1 cellular context compared by ENCODE assay signal in the genomic region with DNA sequence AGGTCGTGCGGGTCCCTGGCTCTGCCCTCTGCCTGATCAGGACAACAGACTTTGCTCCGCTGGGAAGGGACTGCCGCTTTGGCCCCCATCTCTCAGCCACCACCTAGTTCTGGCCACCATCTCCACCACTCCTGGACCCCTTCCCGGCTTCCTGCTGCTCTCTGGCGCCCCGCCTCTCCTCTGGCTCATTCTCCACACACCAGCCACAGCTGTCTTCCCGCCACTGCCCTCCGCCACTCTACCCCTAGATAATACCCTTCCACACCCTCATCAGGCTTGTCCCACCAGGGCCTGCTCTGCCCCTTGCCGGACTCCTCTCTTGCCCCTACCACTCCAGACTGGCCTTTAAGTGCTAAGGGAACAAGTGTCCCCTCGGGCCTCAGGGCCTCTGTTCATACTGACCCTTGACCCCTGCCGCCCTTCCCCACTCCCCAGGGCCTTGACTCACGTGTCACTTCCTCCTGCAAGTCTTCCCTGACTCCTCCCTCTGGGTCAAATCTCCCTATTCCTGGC.
TF ChIP-seq lines count a peak whose summit lies in the region.

No MANE protein-coding gene starts in this region.

TF ChIP-seq in HepG2, 621 proteins besides CTCF, POLR2A, EP300 and RAD21 (continued from another document and continues in another):
- TF ChIP-seq ZNF646 (CRISPR knock-in tag; IDR thresholded peaks at IDR 0.05) (no peak), HHEX (CRISPR knock-in tag; IDR thresholded peaks at IDR 0.05) (no peak), NONO (IDR thresholded peaks at IDR 0.05) (no peak), NONO (CRISPR knock-in tag; conservative IDR thresholded peaks at IDR 0.05) (no peak), GABPA (IDR thresholded peaks at IDR 0.05; ENCODE audit: low read depth, low read length) (no peak), GABPA (CRISPR knock-in tag; IDR thresholded peaks at IDR 0.05; ENCODE audit: low read depth) (no peak), PITX1 (CRISPR knock-in tag; IDR thresholded peaks at IDR 0.05) (peak; percentile 48; the same call in 1 of the 2 replicates), TBL1XR1 (IDR thresholded peaks at IDR 0.05; ENCODE audit: borderline replicate concordance, low read length, partially characterized antibody) (no peak), RFX3 (CRISPR knock-in tag; IDR thresholded peaks at IDR 0.05) (no peak), NR2F2 (IDR thresholded peaks at IDR 0.05; ENCODE audit: borderline replicate concordance, low read depth) (0 out of 2 replicates have a peak, but pooled peaks have one; percentile 35), ZNF382 (CRISPR knock-in tag; IDR thresholded peaks at IDR 0.05; ENCODE audit: borderline replicate concordance) (no peak), XRCC5 (optimal IDR thresholded peaks at IDR 0.05; ENCODE audit: low read length) (peak; percentile 72), ZSCAN21 (CRISPR knock-in tag; IDR thresholded peaks at IDR 0.05; ENCODE audit: borderline replicate concordance) (no peak), PTBP1 (IDR thresholded peaks at IDR 0.05; ENCODE audit: low read depth, low read length, poor library complexity, severe bottlenecking) (no peak), SIX1 (CRISPR knock-in tag; IDR thresholded peaks at IDR 0.05; ENCODE audit: borderline replicate concordance) (no peak), GPN1 (CRISPR knock-in tag; IDR thresholded peaks at IDR 0.05; ENCODE audit: borderline replicate concordance) (no peak), ARID3A (IDR thresholded peaks at IDR 0.05; ENCODE audit: low read depth, low read length) (no peak), FOSL2 (CRISPR knock-in tag; IDR thresholded peaks at IDR 0.05) (no peak), HOXA7 (CRISPR knock-in tag; IDR thresholded peaks at IDR 0.05) (no peak), ZEB1 (IDR thresholded peaks at IDR 0.05; ENCODE audit: insufficient replicate concordance, low read depth) (no peak), ZNF33A (CRISPR knock-in tag; IDR thresholded peaks at IDR 0.05; ENCODE audit: borderline replicate concordance) (no peak), NBN (conservative IDR thresholded peaks at IDR 0.05) (no peak), SP140L (CRISPR knock-in tag; IDR thresholded peaks at IDR 0.05; ENCODE audit: borderline replicate concordance) (no peak), TARDBP (CRISPR knock-in tag; IDR thresholded peaks at IDR 0.05) (no peak)
- TF ChIP-seq, protein P1, sequence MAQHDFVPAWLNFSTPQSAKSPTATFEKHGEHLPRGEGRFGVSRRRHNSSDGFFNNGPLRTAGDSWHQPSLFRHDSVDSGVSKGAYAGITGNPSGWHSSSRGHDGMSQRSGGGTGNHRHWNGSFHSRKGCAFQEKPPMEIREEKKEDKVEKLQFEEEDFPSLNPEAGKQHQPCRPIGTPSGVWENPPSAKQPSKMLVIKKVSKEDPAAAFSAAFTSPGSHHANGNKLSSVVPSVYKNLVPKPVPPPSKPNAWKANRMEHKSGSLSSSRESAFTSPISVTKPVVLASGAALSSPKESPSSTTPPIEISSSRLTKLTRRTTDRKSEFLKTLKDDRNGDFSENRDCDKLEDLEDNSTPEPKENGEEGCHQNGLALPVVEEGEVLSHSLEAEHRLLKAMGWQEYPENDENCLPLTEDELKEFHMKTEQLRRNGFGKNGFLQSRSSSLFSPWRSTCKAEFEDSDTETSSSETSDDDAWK (CRISPR knock-in tag; IDR thresholded peaks at IDR 0.05): no peak
- TF ChIP-seq, protein P2, sequence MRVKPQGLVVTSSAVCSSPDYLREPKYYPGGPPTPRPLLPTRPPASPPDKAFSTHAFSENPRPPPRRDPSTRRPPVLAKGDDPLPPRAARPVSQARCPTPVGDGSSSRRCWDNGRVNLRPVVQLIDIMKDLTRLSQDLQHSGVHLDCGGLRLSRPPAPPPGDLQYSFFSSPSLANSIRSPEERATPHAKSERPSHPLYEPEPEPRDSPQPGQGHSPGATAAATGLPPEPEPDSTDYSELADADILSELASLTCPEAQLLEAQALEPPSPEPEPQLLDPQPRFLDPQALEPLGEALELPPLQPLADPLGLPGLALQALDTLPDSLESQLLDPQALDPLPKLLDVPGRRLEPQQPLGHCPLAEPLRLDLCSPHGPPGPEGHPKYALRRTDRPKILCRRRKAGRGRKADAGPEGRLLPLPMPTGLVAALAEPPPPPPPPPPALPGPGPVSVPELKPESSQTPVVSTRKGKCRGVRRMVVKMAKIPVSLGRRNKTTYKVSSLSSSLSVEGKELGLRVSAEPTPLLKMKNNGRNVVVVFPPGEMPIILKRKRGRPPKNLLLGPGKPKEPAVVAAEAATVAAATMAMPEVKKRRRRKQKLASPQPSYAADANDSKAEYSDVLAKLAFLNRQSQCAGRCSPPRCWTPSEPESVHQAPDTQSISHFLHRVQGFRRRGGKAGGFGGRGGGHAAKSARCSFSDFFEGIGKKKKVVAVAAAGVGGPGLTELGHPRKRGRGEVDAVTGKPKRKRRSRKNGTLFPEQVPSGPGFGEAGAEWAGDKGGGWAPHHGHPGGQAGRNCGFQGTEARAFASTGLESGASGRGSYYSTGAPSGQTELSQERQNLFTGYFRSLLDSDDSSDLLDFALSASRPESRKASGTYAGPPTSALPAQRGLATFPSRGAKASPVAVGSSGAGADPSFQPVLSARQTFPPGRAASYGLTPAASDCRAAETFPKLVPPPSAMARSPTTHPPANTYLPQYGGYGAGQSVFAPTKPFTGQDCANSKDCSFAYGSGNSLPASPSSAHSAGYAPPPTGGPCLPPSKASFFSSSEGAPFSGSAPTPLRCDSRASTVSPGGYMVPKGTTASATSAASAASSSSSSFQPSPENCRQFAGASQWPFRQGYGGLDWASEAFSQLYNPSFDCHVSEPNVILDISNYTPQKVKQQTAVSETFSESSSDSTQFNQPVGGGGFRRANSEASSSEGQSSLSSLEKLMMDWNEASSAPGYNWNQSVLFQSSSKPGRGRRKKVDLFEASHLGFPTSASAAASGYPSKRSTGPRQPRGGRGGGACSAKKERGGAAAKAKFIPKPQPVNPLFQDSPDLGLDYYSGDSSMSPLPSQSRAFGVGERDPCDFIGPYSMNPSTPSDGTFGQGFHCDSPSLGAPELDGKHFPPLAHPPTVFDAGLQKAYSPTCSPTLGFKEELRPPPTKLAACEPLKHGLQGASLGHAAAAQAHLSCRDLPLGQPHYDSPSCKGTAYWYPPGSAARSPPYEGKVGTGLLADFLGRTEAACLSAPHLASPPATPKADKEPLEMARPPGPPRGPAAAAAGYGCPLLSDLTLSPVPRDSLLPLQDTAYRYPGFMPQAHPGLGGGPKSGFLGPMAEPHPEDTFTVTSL (CRISPR knock-in tag; IDR thresholded peaks at IDR 0.05; ENCODE audit: borderline replicate concordance): no peak
- TF ChIP-seq, protein P3, sequence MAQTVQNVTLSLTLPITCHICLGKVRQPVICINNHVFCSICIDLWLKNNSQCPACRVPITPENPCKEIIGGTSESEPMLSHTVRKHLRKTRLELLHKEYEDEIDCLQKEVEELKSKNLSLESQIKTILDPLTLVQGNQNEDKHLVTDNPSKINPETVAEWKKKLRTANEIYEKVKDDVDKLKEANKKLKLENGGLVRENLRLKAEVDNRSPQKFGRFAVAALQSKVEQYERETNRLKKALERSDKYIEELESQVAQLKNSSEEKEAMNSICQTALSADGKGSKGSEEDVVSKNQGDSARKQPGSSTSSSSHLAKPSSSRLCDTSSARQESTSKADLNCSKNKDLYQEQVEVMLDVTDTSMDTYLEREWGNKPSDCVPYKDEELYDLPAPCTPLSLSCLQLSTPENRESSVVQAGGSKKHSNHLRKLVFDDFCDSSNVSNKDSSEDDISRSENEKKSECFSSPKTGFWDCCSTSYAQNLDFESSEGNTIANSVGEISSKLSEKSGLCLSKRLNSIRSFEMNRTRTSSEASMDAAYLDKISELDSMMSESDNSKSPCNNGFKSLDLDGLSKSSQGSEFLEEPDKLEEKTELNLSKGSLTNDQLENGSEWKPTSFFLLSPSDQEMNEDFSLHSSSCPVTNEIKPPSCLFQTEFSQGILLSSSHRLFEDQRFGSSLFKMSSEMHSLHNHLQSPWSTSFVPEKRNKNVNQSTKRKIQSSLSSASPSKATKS (CRISPR knock-in tag; IDR thresholded peaks at IDR 0.05): no peak
- TF ChIP-seq, protein P4, sequence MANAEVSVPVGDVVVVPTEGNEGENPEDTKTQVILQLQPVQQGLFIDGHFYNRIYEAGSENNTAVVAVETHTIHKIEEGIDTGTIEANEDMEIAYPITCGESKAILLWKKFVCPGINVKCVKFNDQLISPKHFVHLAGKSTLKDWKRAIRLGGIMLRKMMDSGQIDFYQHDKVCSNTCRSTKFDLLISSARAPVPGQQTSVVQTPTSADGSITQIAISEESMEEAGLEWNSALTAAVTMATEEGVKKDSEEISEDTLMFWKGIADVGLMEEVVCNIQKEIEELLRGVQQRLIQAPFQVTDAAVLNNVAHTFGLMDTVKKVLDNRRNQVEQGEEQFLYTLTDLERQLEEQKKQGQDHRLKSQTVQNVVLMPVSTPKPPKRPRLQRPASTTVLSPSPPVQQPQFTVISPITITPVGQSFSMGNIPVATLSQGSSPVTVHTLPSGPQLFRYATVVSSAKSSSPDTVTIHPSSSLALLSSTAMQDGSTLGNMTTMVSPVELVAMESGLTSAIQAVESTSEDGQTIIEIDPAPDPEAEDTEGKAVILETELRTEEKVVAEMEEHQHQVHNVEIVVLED (CRISPR knock-in tag; IDR thresholded peaks at IDR 0.05; ENCODE audit: borderline replicate concordance): no peak
- TF ChIP-seq, protein P5, sequence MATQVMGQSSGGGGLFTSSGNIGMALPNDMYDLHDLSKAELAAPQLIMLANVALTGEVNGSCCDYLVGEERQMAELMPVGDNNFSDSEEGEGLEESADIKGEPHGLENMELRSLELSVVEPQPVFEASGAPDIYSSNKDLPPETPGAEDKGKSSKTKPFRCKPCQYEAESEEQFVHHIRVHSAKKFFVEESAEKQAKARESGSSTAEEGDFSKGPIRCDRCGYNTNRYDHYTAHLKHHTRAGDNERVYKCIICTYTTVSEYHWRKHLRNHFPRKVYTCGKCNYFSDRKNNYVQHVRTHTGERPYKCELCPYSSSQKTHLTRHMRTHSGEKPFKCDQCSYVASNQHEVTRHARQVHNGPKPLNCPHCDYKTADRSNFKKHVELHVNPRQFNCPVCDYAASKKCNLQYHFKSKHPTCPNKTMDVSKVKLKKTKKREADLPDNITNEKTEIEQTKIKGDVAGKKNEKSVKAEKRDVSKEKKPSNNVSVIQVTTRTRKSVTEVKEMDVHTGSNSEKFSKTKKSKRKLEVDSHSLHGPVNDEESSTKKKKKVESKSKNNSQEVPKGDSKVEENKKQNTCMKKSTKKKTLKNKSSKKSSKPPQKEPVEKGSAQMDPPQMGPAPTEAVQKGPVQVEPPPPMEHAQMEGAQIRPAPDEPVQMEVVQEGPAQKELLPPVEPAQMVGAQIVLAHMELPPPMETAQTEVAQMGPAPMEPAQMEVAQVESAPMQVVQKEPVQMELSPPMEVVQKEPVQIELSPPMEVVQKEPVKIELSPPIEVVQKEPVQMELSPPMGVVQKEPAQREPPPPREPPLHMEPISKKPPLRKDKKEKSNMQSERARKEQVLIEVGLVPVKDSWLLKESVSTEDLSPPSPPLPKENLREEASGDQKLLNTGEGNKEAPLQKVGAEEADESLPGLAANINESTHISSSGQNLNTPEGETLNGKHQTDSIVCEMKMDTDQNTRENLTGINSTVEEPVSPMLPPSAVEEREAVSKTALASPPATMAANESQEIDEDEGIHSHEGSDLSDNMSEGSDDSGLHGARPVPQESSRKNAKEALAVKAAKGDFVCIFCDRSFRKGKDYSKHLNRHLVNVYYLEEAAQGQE (IDR thresholded peaks at IDR 0.05; ENCODE audit: borderline replicate concordance in 1 of 2, low read depth in 1 of 2, low read length in 2 of 2): no peak
